In genomic region chr4:71692963-71693362, GRCh38 we compare ENCODE assay signal across 30 cellular contexts.
"Had no signal": no experiment of that assay in that cellular context is flagged by ENCODE, and none has a peak within 500 bp of the region (broad histone marks: within the 10 kb centered on the region; RNA-seq: fewer than 3 reads in every experiment).

No MANE protein-coding gene starts in this region.

- H3K9me3 Mint-ChIP-seq: activated CD4-positive, alpha-beta memory T cell treated with anti-CD3 and anti-CD28 coated beads for 36 hours; activated CD4-positive, alpha-beta T cell treated with anti-CD3 and anti-CD28 coated beads, Interleukin-2, amount 10 ng/mL, durations not matched to agents 7 days and 5 days; activated naive CD4-positive, alpha-beta T cell treated with anti-CD3 and anti-CD28 coated beads for 36 hours; activated naive CD4-positive, alpha-beta T cell treated with anti-CD3 and anti-CD28 coated beads, Interleukin-2, amount 50 U/mL, for 24 hours; activated naive CD8-positive, alpha-beta T cell treated with anti-CD3 and anti-CD28 coated beads for 36 hours; activated naive CD8-positive, alpha-beta T cell treated with anti-CD3 and anti-CD28 coated beads, Interleukin-2, amount 50 U/mL, for 24 hours; activated T-helper 1 cell treated with anti-CD3 and anti-CD28 coated beads, Interleukin-12 subunit alpha, Interleukin-12 subunit beta, Interleukin-2, Interleukin-4 antibody, amounts not matched to agents 30 ng/mL and 10 ng/mL and 1 ng/mL, durations not matched to agents 14 hours and 24 hours and 36 hours; activated T-helper 2 cell treated with anti-CD3 and anti-CD28 coated beads, Interferon-gamma antibody, Interleukin-2, Interleukin-4, amounts not matched to agents 10 μg/mL and 5 μg/mL and 100 μg/mL, durations not matched to agents 14 hours and 24 hours and 36 hours; T-helper 2 cell treated with Interferon-gamma antibody and Interleukin-4, amounts not matched to agents 5 μg/mL and 100 μg/mL, for 36 hours had no signal

- H3K9me3 ChIP-seq: adrenal gland, body of pancreas, esophagus squamous epithelium had no signal

- H3K4me3 Mint-ChIP-seq: activated CD4-positive, alpha-beta memory T cell treated with anti-CD3 and anti-CD28 coated beads for 36 hours; activated CD4-positive, alpha-beta T cell treated with anti-CD3 and anti-CD28 coated beads, Interleukin-2, amount 10 ng/mL, durations not matched to agents 7 days and 5 days; activated CD8-positive, alpha-beta memory T cell treated with anti-CD3 and anti-CD28 coated beads, Interleukin-2, amount 10 ng/mL, durations not matched to agents 7 days and 5 days; activated CD8-positive, alpha-beta T cell treated with anti-CD3 and anti-CD28 coated beads, Interleukin-2, amount 10 ng/mL, durations not matched to agents 7 days and 5 days; activated naive CD4-positive, alpha-beta T cell treated with anti-CD3 and anti-CD28 coated beads for 36 hours; activated naive CD4-positive, alpha-beta T cell treated with anti-CD3 and anti-CD28 coated beads, Interleukin-2, amount 50 U/mL, for 24 hours; activated naive CD8-positive, alpha-beta T cell treated with anti-CD3 and anti-CD28 coated beads for 36 hours; activated naive CD8-positive, alpha-beta T cell treated with anti-CD3 and anti-CD28 coated beads, Interleukin-2, amount 50 U/mL, for 24 hours; activated T-helper 1 cell treated with anti-CD3 and anti-CD28 coated beads, Interleukin-12 subunit alpha, Interleukin-12 subunit beta, Interleukin-2, Interleukin-4 antibody, amounts not matched to agents 30 ng/mL and 10 ng/mL and 1 ng/mL, durations not matched to agents 14 hours and 24 hours and 36 hours; T-helper 17 cell; T-helper 2 cell treated with Interferon-gamma antibody and Interleukin-4, amounts not matched to agents 5 μg/mL and 100 μg/mL, for 36 hours had no signal

- H3K27ac Mint-ChIP-seq: activated CD4-positive, alpha-beta memory T cell treated with anti-CD3 and anti-CD28 coated beads for 36 hours; activated CD4-positive, alpha-beta T cell treated with anti-CD3 and anti-CD28 coated beads, Interleukin-2, amount 10 ng/mL, durations not matched to agents 7 days and 5 days; activated CD8-positive, alpha-beta memory T cell treated with anti-CD3 and anti-CD28 coated beads, Interleukin-2, amount 10 ng/mL, durations not matched to agents 7 days and 5 days; activated CD8-positive, alpha-beta T cell treated with anti-CD3 and anti-CD28 coated beads, Interleukin-2, amount 10 ng/mL, durations not matched to agents 7 days and 5 days; activated naive CD4-positive, alpha-beta T cell treated with anti-CD3 and anti-CD28 coated beads for 36 hours; activated naive CD4-positive, alpha-beta T cell treated with anti-CD3 and anti-CD28 coated beads, Interleukin-2, amount 50 U/mL, for 24 hours; activated naive CD8-positive, alpha-beta T cell treated with anti-CD3 and anti-CD28 coated beads for 36 hours; activated naive CD8-positive, alpha-beta T cell treated with anti-CD3 and anti-CD28 coated beads, Interleukin-2, amount 50 U/mL, for 24 hours; activated T-helper 1 cell treated with anti-CD3 and anti-CD28 coated beads, Interleukin-12 subunit alpha, Interleukin-12 subunit beta, Interleukin-2, Interleukin-4 antibody, amounts not matched to agents 30 ng/mL and 10 ng/mL and 1 ng/mL, durations not matched to agents 14 hours and 24 hours and 36 hours; activated T-helper 2 cell treated with anti-CD3 and anti-CD28 coated beads, Interferon-gamma antibody, Interleukin-2, Interleukin-4, amounts not matched to agents 10 μg/mL and 5 μg/mL and 100 μg/mL, durations not matched to agents 14 hours and 24 hours and 36 hours; T-helper 17 cell; T-helper 2 cell treated with Interferon-gamma antibody and Interleukin-4, amounts not matched to agents 5 μg/mL and 100 μg/mL, for 36 hours had no signal

- H3K4me1 Mint-ChIP-seq: activated CD4-positive, alpha-beta T cell treated with anti-CD3 and anti-CD28 coated beads, Interleukin-2, amount 10 ng/mL, durations not matched to agents 7 days and 5 days; activated CD8-positive, alpha-beta memory T cell treated with anti-CD3 and anti-CD28 coated beads, Interleukin-2, amount 10 ng/mL, durations not matched to agents 7 days and 5 days; activated naive CD4-positive, alpha-beta T cell treated with anti-CD3 and anti-CD28 coated beads, Interleukin-2, amount 50 U/mL, for 24 hours; activated naive CD8-positive, alpha-beta T cell treated with anti-CD3 and anti-CD28 coated beads for 36 hours; activated naive CD8-positive, alpha-beta T cell treated with anti-CD3 and anti-CD28 coated beads, Interleukin-2, amount 50 U/mL, for 24 hours had no signal

- H3K36me3 Mint-ChIP-seq: activated CD4-positive, alpha-beta memory T cell treated with anti-CD3 and anti-CD28 coated beads for 36 hours; activated CD8-positive, alpha-beta memory T cell treated with anti-CD3 and anti-CD28 coated beads, Interleukin-2, amount 10 ng/mL, durations not matched to agents 7 days and 5 days; activated naive CD4-positive, alpha-beta T cell treated with anti-CD3 and anti-CD28 coated beads, Interleukin-2, amount 50 U/mL, for 24 hours; activated naive CD8-positive, alpha-beta T cell treated with anti-CD3 and anti-CD28 coated beads for 36 hours had no signal

- H3K4me1 ChIP-seq: adrenal gland, esophagus squamous epithelium had no signal

- DNase-seq: activated CD4-positive, alpha-beta memory T cell treated with anti-CD3 and anti-CD28 coated beads for 36 hours; activated CD4-positive, alpha-beta T cell treated with anti-CD3 and anti-CD28 coated beads for 1 hour; activated CD4-positive, alpha-beta T cell treated with anti-CD3 and anti-CD28 coated beads for 4 hours; activated CD4-positive, alpha-beta T cell treated with anti-CD3 and anti-CD28 coated beads, Interleukin-2, amount 10 ng/mL, durations not matched to agents 7 days and 5 days; activated CD8-positive, alpha-beta memory T cell treated with anti-CD3 and anti-CD28 coated beads, Interleukin-2, amount 10 ng/mL, durations not matched to agents 7 days and 5 days; activated CD8-positive, alpha-beta memory T cell treated with anti-CD3 and anti-CD28 coated beads, Interleukin-2, amount 50 U/mL, for 4 hours; activated CD8-positive, alpha-beta T cell treated with anti-CD3 and anti-CD28 coated beads, Interleukin-2, amount 10 ng/mL, durations not matched to agents 7 days and 5 days; activated effector memory CD4-positive, alpha-beta T cell treated with anti-CD3 and anti-CD28 coated beads, Interleukin-2, amount 50 U/mL, for 16 hours; activated naive CD4-positive, alpha-beta T cell treated with anti-CD3 and anti-CD28 coated beads for 36 hours; activated naive CD8-positive, alpha-beta T cell treated with anti-CD3 and anti-CD28 coated beads for 36 hours; activated naive CD8-positive, alpha-beta T cell treated with anti-CD3 and anti-CD28 coated beads, Interleukin-2, amount 50 U/mL, for 24 hours; activated T-cell treated with anti-CD3 and anti-CD28 coated beads, Interleukin-2, amount 50 U/mL, for 1 hour; activated T-cell treated with anti-CD3 and anti-CD28 coated beads, Interleukin-2, amount 50 U/mL, for 48 hours; adrenal gland; amygdala; aorta; body of pancreas; caudate nucleus; effector CD8-positive, alpha-beta T cell; esophagus squamous epithelium; foreskin melanocyte; head of caudate nucleus; T-helper 1 cell; T-helper 17 cell; T1000 had no signal

- H3K27me3 ChIP-seq: adrenal gland, body of pancreas, esophagus squamous epithelium had no signal

- H3K27ac ChIP-seq: adrenal gland, epithelial cell of prostate, esophagus squamous epithelium had no signal
